ENCODE assay signal across 1 cellular context in the genomic region with DNA sequence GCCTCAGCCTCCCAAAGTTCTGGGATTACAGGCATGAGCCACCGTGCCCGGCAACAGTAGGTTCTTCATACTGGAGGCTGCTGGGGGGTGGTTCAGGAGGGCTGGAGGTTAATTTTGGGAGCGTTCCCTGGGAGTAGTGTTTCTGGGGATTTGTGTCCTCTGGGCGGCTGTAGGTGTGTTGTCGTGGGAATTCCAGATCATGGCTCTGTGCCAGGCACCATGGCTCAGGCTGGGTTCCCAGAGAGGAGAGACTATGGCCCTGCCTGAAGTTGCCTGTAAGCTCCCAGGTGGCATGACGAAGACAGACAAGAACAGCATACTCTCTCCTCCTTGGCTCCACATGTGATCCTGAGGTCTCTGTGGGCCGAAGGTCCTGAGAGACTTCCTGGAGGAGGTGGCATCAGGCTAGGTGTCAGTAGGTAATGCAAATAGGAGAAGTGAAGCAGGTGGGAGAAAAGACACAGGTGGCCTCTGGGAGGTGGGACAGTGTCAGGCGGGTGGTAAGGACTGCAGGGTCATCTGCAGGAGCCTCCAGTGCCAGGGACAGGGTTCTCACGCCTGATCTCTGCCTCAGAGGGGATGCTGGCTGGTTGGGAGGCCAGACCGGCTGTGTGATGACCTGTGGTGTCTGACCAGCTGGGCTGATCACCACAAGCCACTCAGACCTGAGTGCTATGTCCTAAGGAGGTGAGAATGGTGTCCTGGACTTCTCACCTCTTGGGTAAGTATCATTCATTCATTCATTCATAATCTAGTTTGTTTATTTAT.
TF ChIP-seq lines count a peak whose summit lies in the region.

No MANE protein-coding gene starts in this region.

TF ChIP-seq in WTC11, 78 proteins besides CTCF, POLR2A, EP300 and RAD21 (continued from another document):
- TF ChIP-seq, protein P1, sequence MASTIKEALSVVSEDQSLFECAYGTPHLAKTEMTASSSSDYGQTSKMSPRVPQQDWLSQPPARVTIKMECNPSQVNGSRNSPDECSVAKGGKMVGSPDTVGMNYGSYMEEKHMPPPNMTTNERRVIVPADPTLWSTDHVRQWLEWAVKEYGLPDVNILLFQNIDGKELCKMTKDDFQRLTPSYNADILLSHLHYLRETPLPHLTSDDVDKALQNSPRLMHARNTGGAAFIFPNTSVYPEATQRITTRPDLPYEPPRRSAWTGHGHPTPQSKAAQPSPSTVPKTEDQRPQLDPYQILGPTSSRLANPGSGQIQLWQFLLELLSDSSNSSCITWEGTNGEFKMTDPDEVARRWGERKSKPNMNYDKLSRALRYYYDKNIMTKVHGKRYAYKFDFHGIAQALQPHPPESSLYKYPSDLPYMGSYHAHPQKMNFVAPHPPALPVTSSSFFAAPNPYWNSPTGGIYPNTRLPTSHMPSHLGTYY (CRISPR knock-in tag; IDR thresholded peaks at IDR 0.05): no peak
- no peak for TF ChIP-seq TEAD1 (CRISPR knock-in tag; IDR thresholded peaks at IDR 0.05)
- TF ChIP-seq, protein P2, sequence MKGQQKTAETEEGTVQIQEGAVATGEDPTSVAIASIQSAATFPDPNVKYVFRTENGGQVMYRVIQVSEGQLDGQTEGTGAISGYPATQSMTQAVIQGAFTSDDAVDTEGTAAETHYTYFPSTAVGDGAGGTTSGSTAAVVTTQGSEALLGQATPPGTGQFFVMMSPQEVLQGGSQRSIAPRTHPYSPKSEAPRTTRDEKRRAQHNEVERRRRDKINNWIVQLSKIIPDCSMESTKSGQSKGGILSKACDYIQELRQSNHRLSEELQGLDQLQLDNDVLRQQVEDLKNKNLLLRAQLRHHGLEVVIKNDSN (CRISPR knock-in tag; IDR thresholded peaks at IDR 0.05): no peak
- TF ChIP-seq MYBL2 (CRISPR knock-in tag; IDR thresholded peaks at IDR 0.05): no peak
- no peak for TF ChIP-seq ESRRA (CRISPR knock-in tag; IDR thresholded peaks at IDR 0.05; ENCODE audit: borderline replicate concordance)
